ENCODE assay signal across 8 cellular contexts in genomic region chr1:36400825-36401601, GRCh38. TPM values are rescaled to one million over a fixed set of nuclear protein-coding genes. Genes with fewer than 3 reads are reported as not detected.
DNase-seq lines count a peak whose midpoint lies in the region; ATAC-seq and TF ChIP-seq lines count a peak whose summit lies in the region.

No MANE protein-coding gene starts in this region.

- H3K4me1 Mint-ChIP-seq in activated T-helper 1 cell treated with anti-CD3 and anti-CD28 coated beads, Interleukin-12 subunit alpha, Interleukin-12 subunit beta, Interleukin-2, Interleukin-4 antibody, amounts not matched to agents 30 ng/mL and 10 ng/mL and 1 ng/mL, durations not matched to agents 14 hours and 24 hours and 36 hours (ENCODE audit: low read depth) = peaks cover 23% of the 10 kb centered on the region

- H3K9me2 ChIP-seq in Loucy (replicated peaks; ENCODE audit: low read depth, low read length) = no peaks in the 10 kb centered on the region

- TF ChIP-seq CTCF in Loucy (conservative IDR thresholded peaks at IDR 0.05; ENCODE audit: low read length) = no peak

- no peaks in the 10 kb centered on the region for H3K27me3 ChIP-seq in Loucy (ENCODE audit: insufficient read depth, low read length, poor library complexity, severe bottlenecking)

- H3F3A ChIP-seq in Loucy (ENCODE audit: low read depth) = no peaks in the 10 kb centered on the region

- no peaks in the 10 kb centered on the region for H3K36me3 ChIP-seq in Loucy (ENCODE audit: insufficient read depth, low read length)

- H3K9ac ChIP-seq in Loucy (ENCODE audit: low read depth, low read length, poor library complexity, severe bottlenecking) = no peak overlapping the region

- peaks cover 14% of the 10 kb centered on the region; the same call in 1 of the 2 replicates for H3K79me2 ChIP-seq in Loucy (ENCODE audit: insufficient read depth, low read length)

- H3K4me3 ChIP-seq in Loucy (ENCODE audit: low read length, poor library complexity, severe bottlenecking) = peak overlapping the region; percentile 24

- peak overlapping the region; percentile 18 for H3K27ac Mint-ChIP-seq in activated T-helper 1 cell treated with anti-CD3 and anti-CD28 coated beads, Interleukin-12 subunit alpha, Interleukin-12 subunit beta, Interleukin-2, Interleukin-4 antibody, amounts not matched to agents 30 ng/mL and 10 ng/mL and 1 ng/mL, durations not matched to agents 14 hours and 24 hours and 36 hours

- peak overlapping the region; percentile 48 for H3K4me2 ChIP-seq in Loucy (ENCODE audit: low read depth, low read length, poor library complexity, severe bottlenecking)

- H3K9me3 Mint-ChIP-seq in activated T-helper 1 cell treated with anti-CD3 and anti-CD28 coated beads, Interleukin-12 subunit alpha, Interleukin-12 subunit beta, Interleukin-2, Interleukin-4 antibody, amounts not matched to agents 30 ng/mL and 10 ng/mL and 1 ng/mL, durations not matched to agents 14 hours and 24 hours and 36 hours = no peaks in the 10 kb centered on the region

- TF ChIP-seq POLR2A in GM19193 (IDR thresholded peaks at IDR 0.05; ENCODE audit: extremely low read depth, insufficient read depth, insufficient read length) = peak; percentile 84

- H3K27me3 Mint-ChIP-seq in activated T-helper 1 cell treated with anti-CD3 and anti-CD28 coated beads, Interleukin-12 subunit alpha, Interleukin-12 subunit beta, Interleukin-2, Interleukin-4 antibody, amounts not matched to agents 30 ng/mL and 10 ng/mL and 1 ng/mL, durations not matched to agents 14 hours and 24 hours and 36 hours (ENCODE audit: insufficient read depth) = peaks cover 2% of the 10 kb centered on the region

- H4K20me1 ChIP-seq in Loucy (ENCODE audit: insufficient read depth, low read length, poor library complexity, severe bottlenecking) = no peaks in the 10 kb centered on the region

- H2AFZ ChIP-seq in Loucy (ENCODE audit: low read length) = peak overlapping the region; percentile 72; the same call in 1 of the 2 replicates

- peaks cover 20% of the 10 kb centered on the region for H3K4me1 ChIP-seq in Loucy (ENCODE audit: insufficient read depth, low read length, poor library complexity, severe bottlenecking)

- ATAC-seq in HG03521 (IDR thresholded peaks at IDR 0.05; ENCODE audit: unreplicated experiment) (no peak), GM18868 (IDR thresholded peaks at IDR 0.05; ENCODE audit: unreplicated experiment) (no peak)

- peaks cover 12% of the 10 kb centered on the region for H3K36me3 Mint-ChIP-seq in activated T-helper 1 cell treated with anti-CD3 and anti-CD28 coated beads, Interleukin-12 subunit alpha, Interleukin-12 subunit beta, Interleukin-2, Interleukin-4 antibody, amounts not matched to agents 30 ng/mL and 10 ng/mL and 1 ng/mL, durations not matched to agents 14 hours and 24 hours and 36 hours (ENCODE audit: low read depth)

- DNase-seq in activated T-helper 1 cell treated with anti-CD3 and anti-CD28 coated beads, Interleukin-12 subunit alpha, Interleukin-12 subunit beta, Interleukin-2, Interleukin-4 antibody, amounts not matched to agents 30 ng/mL and 10 ng/mL and 1 ng/mL, durations not matched to agents 14 hours and 24 hours and 36 hours (ENCODE audit: low spot score) = no peak
- DNase-seq in cardiac septum (ENCODE audit: low spot score) (peak; percentile 89), posterior vena cava (ENCODE audit: low spot score) (peak; percentile 95), DMS153 (lab: John Stamatoyannopoulos, UW) (no peak)

- H3K4me3 Mint-ChIP-seq in activated T-helper 1 cell treated with anti-CD3 and anti-CD28 coated beads, Interleukin-12 subunit alpha, Interleukin-12 subunit beta, Interleukin-2, Interleukin-4 antibody, amounts not matched to agents 30 ng/mL and 10 ng/mL and 1 ng/mL, durations not matched to agents 14 hours and 24 hours and 36 hours = no peak overlapping the region

- H3K9me3 ChIP-seq in Loucy (ENCODE audit: insufficient read depth, low read depth, low read length) = no peaks in the 10 kb centered on the region

- intact Hi-C loops in activated T-helper 1 cell treated with anti-CD3 and anti-CD28 coated beads, Interleukin-12 subunit alpha, Interleukin-12 subunit beta, Interleukin-2, Interleukin-4 antibody, amounts not matched to agents 30 ng/mL and 10 ng/mL and 1 ng/mL, durations not matched to agents 14 hours and 24 hours and 36 hours (cut with micrococcal nuclease) = no loop called here
- intact Hi-C loops in cardiac septum (cut with DNase I) = loop anchor here (5.0 kb wide), 1 partner anchor 34 kb away; no protein-coding TSS in a partner anchor
- intact Hi-C loops in posterior vena cava (cut with DNase I) = no loop called here

RNA-seq across cellular contexts. Expression of gene LSM10, which starts 3.3 kb away (rescaled TPM):
- 57.5 and 63.8 TPM in 2 replicates for total RNA-seq in activated T-helper 1 cell treated with anti-CD3 and anti-CD28 coated beads, Interleukin-12 subunit alpha, Interleukin-12 subunit beta, Interleukin-2, Interleukin-4 antibody, amounts not matched to agents 30 ng/mL and 10 ng/mL and 1 ng/mL, durations not matched to agents 14 hours and 24 hours and 36 hours
- total RNA-seq in cardiac septum = 52.7 TPM
- total RNA-seq in posterior vena cava = 10 to 100 TPM; 30.7 to 34.8 TPM

RNA-seq across cellular contexts. Expression of gene STK40, which starts 15.3 kb away (rescaled TPM):
- 46.5 and 48.7 TPM in 2 replicates for total RNA-seq in activated T-helper 1 cell treated with anti-CD3 and anti-CD28 coated beads, Interleukin-12 subunit alpha, Interleukin-12 subunit beta, Interleukin-2, Interleukin-4 antibody, amounts not matched to agents 30 ng/mL and 10 ng/mL and 1 ng/mL, durations not matched to agents 14 hours and 24 hours and 36 hours
- total RNA-seq in cardiac septum = 75.5 TPM
- 10 to 100 TPM; 68.5 to 94.8 TPM for total RNA-seq in posterior vena cava

RNA-seq across cellular contexts. Expression of gene OSCP1, which starts 49.2 kb away (rescaled TPM):
- 0.39 and 0.96 TPM in 2 replicates for total RNA-seq in activated T-helper 1 cell treated with anti-CD3 and anti-CD28 coated beads, Interleukin-12 subunit alpha, Interleukin-12 subunit beta, Interleukin-2, Interleukin-4 antibody, amounts not matched to agents 30 ng/mL and 10 ng/mL and 1 ng/mL, durations not matched to agents 14 hours and 24 hours and 36 hours
- total RNA-seq in cardiac septum = 3.4 TPM
- 1 to 10 TPM; 5.7 to 7.1 TPM for total RNA-seq in posterior vena cava

Comparison
In these comparisons a context has a peak if more than half of its experiments do, and no peak if none do; other contexts are left out.
1. DNase-seq: peak in cardiac septum (single experiment) and posterior vena cava (single experiment); none in activated T-helper 1 cell treated with anti-CD3 and anti-CD28 coated beads, Interleukin-12 subunit alpha, Interleukin-12 subunit beta, Interleukin-2, Interleukin-4 antibody, amounts not matched to agents 30 ng/mL and 10 ng/mL and 1 ng/mL, durations not matched to agents 14 hours and 24 hours and 36 hours (single experiment) and DMS153 (single experiment).